Comparison of ENCODE assay signal across 1 cellular context in the genomic region with DNA sequence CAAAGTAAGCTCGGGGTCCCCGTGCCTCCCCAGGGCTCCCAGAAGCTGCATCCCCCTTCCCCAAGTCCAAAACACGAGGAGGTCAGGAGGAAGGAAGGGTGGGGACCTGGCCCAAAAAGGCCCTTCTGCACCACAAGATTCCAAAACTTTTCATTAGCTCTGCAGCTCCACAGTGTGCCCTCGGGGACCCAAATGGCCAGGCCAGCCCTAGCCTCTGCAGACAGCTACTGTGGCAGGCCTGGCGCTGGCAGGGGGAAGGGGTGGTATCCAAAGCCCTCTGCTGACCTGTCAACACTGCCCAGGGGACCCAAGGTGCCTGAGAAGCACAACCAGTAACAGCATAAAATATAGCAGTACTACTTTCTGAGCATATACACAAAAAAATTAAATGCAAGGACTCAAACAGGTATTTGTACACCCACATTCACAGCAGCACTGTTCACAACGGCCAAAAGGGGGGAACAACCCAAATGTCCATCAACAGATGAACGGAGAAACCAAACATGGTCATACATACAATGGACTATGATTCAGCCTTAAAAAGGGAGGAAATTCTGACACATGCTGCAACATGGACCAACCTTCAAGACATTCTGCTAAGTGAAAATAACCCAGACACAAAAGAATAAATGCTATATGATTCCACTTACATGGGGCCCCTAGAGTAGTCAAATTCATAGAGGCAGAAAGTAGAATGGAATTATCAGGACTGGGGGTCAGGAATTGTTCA.
TF ChIP-seq lines count a peak whose summit lies in the region.

No MANE protein-coding gene starts in this region.

TF ChIP-seq in GM23338, 12 proteins besides CTCF, POLR2A, EP300 and RAD21 (continued from another document):
- TF ChIP-seq, protein P1, sequence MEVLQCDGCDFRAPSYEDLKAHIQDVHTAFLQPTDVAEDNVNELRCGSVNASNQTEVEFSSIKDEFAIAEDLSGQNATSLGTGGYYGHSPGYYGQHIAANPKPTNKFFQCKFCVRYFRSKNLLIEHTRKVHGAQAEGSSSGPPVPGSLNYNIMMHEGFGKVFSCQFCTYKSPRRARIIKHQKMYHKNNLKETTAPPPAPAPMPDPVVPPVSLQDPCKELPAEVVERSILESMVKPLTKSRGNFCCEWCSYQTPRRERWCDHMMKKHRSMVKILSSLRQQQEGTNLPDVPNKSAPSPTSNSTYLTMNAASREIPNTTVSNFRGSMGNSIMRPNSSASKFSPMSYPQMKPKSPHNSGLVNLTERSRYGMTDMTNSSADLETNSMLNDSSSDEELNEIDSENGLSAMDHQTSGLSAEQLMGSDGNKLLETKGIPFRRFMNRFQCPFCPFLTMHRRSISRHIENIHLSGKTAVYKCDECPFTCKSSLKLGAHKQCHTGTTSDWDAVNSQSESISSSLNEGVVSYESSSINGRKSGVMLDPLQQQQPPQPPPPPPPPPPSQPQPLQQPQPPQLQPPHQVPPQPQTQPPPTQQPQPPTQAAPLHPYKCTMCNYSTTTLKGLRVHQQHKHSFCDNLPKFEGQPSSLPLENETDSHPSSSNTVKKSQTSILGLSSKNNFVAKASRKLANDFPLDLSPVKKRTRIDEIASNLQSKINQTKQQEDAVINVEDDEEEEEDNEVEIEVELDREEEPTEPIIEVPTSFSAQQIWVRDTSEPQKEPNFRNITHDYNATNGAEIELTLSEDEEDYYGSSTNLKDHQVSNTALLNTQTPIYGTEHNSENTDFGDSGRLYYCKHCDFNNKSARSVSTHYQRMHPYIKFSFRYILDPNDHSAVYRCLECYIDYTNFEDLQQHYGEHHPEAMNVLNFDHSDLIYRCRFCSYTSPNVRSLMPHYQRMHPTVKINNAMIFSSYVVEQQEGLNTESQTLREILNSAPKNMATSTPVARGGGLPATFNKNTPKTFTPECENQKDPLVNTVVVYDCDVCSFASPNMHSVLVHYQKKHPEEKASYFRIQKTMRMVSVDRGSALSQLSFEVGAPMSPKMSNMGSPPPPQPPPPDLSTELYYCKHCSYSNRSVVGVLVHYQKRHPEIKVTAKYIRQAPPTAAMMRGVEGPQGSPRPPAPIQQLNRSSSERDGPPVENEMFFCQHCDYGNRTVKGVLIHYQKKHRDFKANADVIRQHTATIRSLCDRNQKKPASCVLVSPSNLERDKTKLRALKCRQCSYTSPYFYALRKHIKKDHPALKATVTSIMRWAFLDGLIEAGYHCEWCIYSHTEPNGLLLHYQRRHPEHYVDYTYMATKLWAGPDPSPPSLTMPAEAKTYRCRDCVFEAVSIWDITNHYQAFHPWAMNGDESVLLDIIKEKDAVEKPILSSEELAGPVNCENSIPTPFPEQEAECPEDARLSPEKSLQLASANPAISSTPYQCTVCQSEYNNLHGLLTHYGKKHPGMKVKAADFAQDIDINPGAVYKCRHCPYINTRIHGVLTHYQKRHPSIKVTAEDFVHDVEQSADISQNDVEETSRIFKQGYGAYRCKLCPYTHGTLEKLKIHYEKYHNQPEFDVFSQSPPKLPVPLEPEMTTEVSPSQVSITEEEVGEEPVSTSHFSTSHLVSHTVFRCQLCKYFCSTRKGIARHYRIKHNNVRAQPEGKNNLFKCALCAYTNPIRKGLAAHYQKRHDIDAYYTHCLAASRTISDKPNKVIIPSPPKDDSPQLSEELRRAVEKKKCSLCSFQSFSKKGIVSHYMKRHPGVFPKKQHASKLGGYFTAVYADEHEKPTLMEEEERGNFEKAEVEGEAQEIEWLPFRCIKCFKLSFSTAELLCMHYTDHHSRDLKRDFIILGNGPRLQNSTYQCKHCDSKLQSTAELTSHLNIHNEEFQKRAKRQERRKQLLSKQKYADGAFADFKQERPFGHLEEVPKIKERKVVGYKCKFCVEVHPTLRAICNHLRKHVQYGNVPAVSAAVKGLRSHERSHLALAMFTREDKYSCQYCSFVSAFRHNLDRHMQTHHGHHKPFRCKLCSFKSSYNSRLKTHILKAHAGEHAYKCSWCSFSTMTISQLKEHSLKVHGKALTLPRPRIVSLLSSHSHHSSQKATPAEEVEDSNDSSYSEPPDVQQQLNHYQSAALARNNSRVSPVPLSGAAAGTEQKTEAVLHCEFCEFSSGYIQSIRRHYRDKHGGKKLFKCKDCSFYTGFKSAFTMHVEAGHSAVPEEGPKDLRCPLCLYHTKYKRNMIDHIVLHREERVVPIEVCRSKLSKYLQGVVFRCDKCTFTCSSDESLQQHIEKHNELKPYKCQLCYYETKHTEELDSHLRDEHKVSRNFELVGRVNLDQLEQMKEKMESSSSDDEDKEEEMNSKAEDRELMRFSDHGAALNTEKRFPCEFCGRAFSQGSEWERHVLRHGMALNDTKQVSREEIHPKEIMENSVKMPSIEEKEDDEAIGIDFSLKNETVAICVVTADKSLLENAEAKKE (CRISPR knock-in tag; IDR thresholded peaks at IDR 0.05), result no peak
- no peak for TF ChIP-seq ZNF331 (CRISPR knock-in tag; IDR thresholded peaks at IDR 0.05; ENCODE audit: low read depth)
- TF ChIP-seq, protein P2, sequence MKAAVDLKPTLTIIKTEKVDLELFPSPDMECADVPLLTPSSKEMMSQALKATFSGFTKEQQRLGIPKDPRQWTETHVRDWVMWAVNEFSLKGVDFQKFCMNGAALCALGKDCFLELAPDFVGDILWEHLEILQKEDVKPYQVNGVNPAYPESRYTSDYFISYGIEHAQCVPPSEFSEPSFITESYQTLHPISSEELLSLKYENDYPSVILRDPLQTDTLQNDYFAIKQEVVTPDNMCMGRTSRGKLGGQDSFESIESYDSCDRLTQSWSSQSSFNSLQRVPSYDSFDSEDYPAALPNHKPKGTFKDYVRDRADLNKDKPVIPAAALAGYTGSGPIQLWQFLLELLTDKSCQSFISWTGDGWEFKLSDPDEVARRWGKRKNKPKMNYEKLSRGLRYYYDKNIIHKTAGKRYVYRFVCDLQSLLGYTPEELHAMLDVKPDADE (IDR thresholded peaks at IDR 0.05), result no peak
- no peak for TF ChIP-seq STAT1 (IDR thresholded peaks at IDR 0.05; ENCODE audit: unreplicated experiment)
TF ChIP-seq in GM23338: peak in this region for 0.
